In the genomic region with DNA sequence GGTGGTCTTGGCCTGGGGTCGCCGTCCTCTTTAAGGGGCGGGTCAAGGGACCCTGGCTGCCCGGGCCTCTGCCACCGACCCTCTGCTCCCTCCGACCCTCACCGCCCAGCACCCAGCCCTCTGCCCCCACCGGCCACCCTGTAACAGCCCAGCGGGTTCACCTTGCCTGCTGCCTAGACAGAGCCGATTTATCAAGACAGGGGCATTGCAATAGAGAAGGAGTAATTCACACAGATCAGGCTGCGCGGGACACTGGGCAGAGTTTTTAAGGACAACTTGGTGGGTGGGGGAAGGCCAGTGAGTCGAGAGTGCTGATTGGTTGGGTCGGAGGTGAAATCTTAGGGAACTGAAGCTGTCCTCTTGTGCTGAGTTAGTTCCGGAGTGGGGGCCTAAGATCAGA, we compare ENCODE assay signal across 9 cellular contexts. TPM values are rescaled to one million over a fixed set of nuclear protein-coding genes. Genes with fewer than 3 reads are reported as not detected.
A peak's percentile ranks its signal among the peaks of the same experiment; 100 is the strongest.
DNase-seq lines count a peak whose midpoint lies in the region; ATAC-seq and TF ChIP-seq lines count a peak whose summit lies in the region.
"Had no signal": no experiment of that assay in that cellular context is flagged by ENCODE, and none has a peak within 500 bp of the region (broad histone marks: within the 10 kb centered on the region; RNA-seq: fewer than 3 reads in every experiment).

No MANE protein-coding gene starts in this region.

- no peaks in the 10 kb centered on the region for H4K20me1 ChIP-seq in KMS-11 (ENCODE audit: insufficient read depth)
- no peaks in the 10 kb centered on the region for H4K20me1 ChIP-seq in mammary epithelial cell (ENCODE audit: insufficient read depth, low read length)

- TF ChIP-seq CTCF in KMS-11 (conservative IDR thresholded peaks at IDR 0.05; ENCODE audit: low read depth, low read length) (no peak), mammary epithelial cell (conservative IDR thresholded peaks at IDR 0.05 in 1 of 2, IDR thresholded peaks at IDR 0.05 in 1 of 2; ENCODE audit: extremely low read depth in 1 of 2, insufficient read depth in 1 of 2, low read depth in 1 of 2, low read length in 2 of 2) (no peak), neural crest cell (conservative IDR thresholded peaks at IDR 0.05) (no peak), colonic mucosa (IDR thresholded peaks at IDR 0.05) (no peak)

- CTCF ChIA-PET in CD8-positive, alpha-beta memory T cell (lab: Charles Lee) = interaction anchor here (1.3 kb wide), 1 partner anchor 24 kb away, joined by 3 read pairs; the partner anchor contains the start of gene NDUFB2
- CTCF ChIA-PET in mammary epithelial cell (lab: Charles Lee; ENCODE audit: low non-redundant PET) = no interaction called here

- H3K4me3 ChIP-seq in CD8-positive, alpha-beta memory T cell (ENCODE audit: low read length) = peak overlapping the region; percentile 32
- no peak overlapping the region for H3K4me3 ChIP-seq in KMS-11 (IDR thresholded peaks at IDR 0.05; ENCODE audit: insufficient read depth, low read depth, low read length)
- H3K4me3 ChIP-seq in mammary epithelial cell (replicated peaks in 1 of 3; ENCODE audit: insufficient read depth in 1 of 3, low read depth in 2 of 3, low read length in 3 of 3) = no peak overlapping the region
- H3K4me3 ChIP-seq in effector memory CD4-positive, alpha-beta T cell (ENCODE audit: insufficient read depth, low read depth, low read length, poor library complexity, severe bottlenecking) = no peak overlapping the region
- H3K4me3 ChIP-seq in colonic mucosa = no peak overlapping the region

- no peaks in the 10 kb centered on the region for H3K36me3 ChIP-seq in CD8-positive, alpha-beta memory T cell (ENCODE audit: insufficient read depth, low read length)
- H3K36me3 ChIP-seq in KMS-11 (ENCODE audit: insufficient read depth) (no peaks in the 10 kb centered on the region), mammary epithelial cell (ENCODE audit: insufficient read depth, low read length) (no peaks in the 10 kb centered on the region), colonic mucosa (no peaks in the 10 kb centered on the region)
- no peaks in the 10 kb centered on the region for H3K36me3 ChIP-seq in effector memory CD4-positive, alpha-beta T cell (ENCODE audit: control insufficient read depth, insufficient read depth, low read length)

- dilution Hi-C loops in mammary epithelial cell (cut with HindIII; ENCODE audit: low sequenced_read_pairs) = no loop called here

- H3K27ac ChIP-seq in CD8-positive, alpha-beta memory T cell (ENCODE audit: low read depth, low read length) = no peak overlapping the region
- H3K27ac ChIP-seq in KMS-11 (peak overlapping the region; percentile 2; the same call in 1 of the 2 replicates), mammary epithelial cell (ENCODE audit: insufficient read depth, low read depth, low read length) (no peak overlapping the region), colonic mucosa (no peak overlapping the region)
- H3K27ac ChIP-seq in effector memory CD4-positive, alpha-beta T cell (ENCODE audit: insufficient read depth, low read length, poor library complexity, severe bottlenecking) = no peak overlapping the region

- H3K9me3 ChIP-seq in CD8-positive, alpha-beta memory T cell (ENCODE audit: low read length) = no peaks in the 10 kb centered on the region
- H3K9me3 ChIP-seq in mammary epithelial cell (replicated peaks; ENCODE audit: insufficient read depth, low read length) (no peaks in the 10 kb centered on the region), colonic mucosa (no peaks in the 10 kb centered on the region)
- H3K9me3 ChIP-seq in effector memory CD4-positive, alpha-beta T cell (ENCODE audit: control insufficient read depth, low read length) = no peaks in the 10 kb centered on the region

- H3K9ac ChIP-seq in KMS-11 = peak overlapping the region; percentile 11; the same call in 1 of the 2 replicates
- no peak overlapping the region for H3K9ac ChIP-seq in mammary epithelial cell (ENCODE audit: insufficient read depth, low read length)
- peak overlapping the region in 1 of 2 donors; percentile 40 for H3K9ac ChIP-seq in colonic mucosa (ENCODE audit: low read depth in 2 of 2, low read length in 2 of 2)

- H3K4me2 ChIP-seq in KMS-11 = peak overlapping the region; percentile 62
- peak overlapping the region; percentile 65 for H3K4me2 ChIP-seq in mammary epithelial cell (ENCODE audit: insufficient read depth, low read depth, low read length)

- peak overlapping the region; percentile 77 for H2AFZ ChIP-seq in KMS-11 (ENCODE audit: low read depth)
- H2AFZ ChIP-seq in mammary epithelial cell (ENCODE audit: low read depth, low read length) = no peak overlapping the region

- peak overlapping the region in 6 of 8 donors; percentile 62 to 88 (median 84) for H3K27ac Mint-ChIP-seq in CD8-positive, alpha-beta memory T cell
- no peak overlapping the region for H3K27ac Mint-ChIP-seq in neural crest cell (ENCODE audit: unreplicated experiment)

- H3K27me3 ChIP-seq in CD8-positive, alpha-beta memory T cell (ENCODE audit: insufficient read depth, low read length, poor library complexity, severe bottlenecking) = no peaks in the 10 kb centered on the region
- H3K27me3 ChIP-seq in KMS-11 (ENCODE audit: insufficient read depth, low read depth) = no peaks in the 10 kb centered on the region
- no peaks in the 10 kb centered on the region for H3K27me3 ChIP-seq in mammary epithelial cell (ENCODE audit: insufficient read depth, low read length)
- no peaks in the 10 kb centered on the region for H3K27me3 ChIP-seq in effector memory CD4-positive, alpha-beta T cell (replicated peaks; ENCODE audit: control insufficient read depth, insufficient read depth, low read length, poor library complexity, severe bottlenecking)
- no peaks in the 10 kb centered on the region for H3K27me3 ChIP-seq in colonic mucosa

- BruUV-seq in mammary epithelial cell (replicated peaks; lab: Mats Ljungman, UMichigan) = no TSS peak

- POLR2A ChIA-PET in CD8-positive, alpha-beta memory T cell (lab: Charles Lee) = no interaction called here

- DNase-seq in CD8-positive, alpha-beta memory T cell = no peak
- DNase-seq in mammary epithelial cell = no peak
- no peak for DNase-seq in neural crest cell (ENCODE audit: low read depth, low spot score)
- no peak for DNase-seq in effector memory CD4-positive, alpha-beta T cell
- no peak for DNase-seq in colonic mucosa
- no peak for DNase-seq in NCI-H1417 treated with DMSO at 0.1 percent for 48 hours (lab: John Stamatoyannopoulos, UW)

- in situ Hi-C loops in mammary epithelial cell (cut with MboI; ENCODE audit: low sequenced_read_pairs in 2 of 2) = loop anchor here in 1 of 2 donors (10.0 kb wide), 1 partner anchor 343 kb away; the partner anchor contains the start of gene MRPS33

- H3K4me1 Mint-ChIP-seq in CD8-positive, alpha-beta memory T cell = peaks cover 24 to 36% (median 29%) of the 10 kb centered on the region in 3 donors
- peaks cover 31% of the 10 kb centered on the region for H3K4me1 Mint-ChIP-seq in neural crest cell

- no peak for ATAC-seq in GM21576 (IDR thresholded peaks at IDR 0.05; ENCODE audit: unreplicated experiment)

- peaks cover 0 to 9% (median 0%) of the 10 kb centered on the region in 3 donors for H3K36me3 Mint-ChIP-seq in CD8-positive, alpha-beta memory T cell
- H3K36me3 Mint-ChIP-seq in neural crest cell (ENCODE audit: low read depth) = no peaks in the 10 kb centered on the region

- H3K9me3 Mint-ChIP-seq in CD8-positive, alpha-beta memory T cell = no peaks in the 10 kb centered on the region
- H3K9me3 Mint-ChIP-seq in neural crest cell = no peaks in the 10 kb centered on the region

- intact Hi-C loops in mammary epithelial cell (cut with micrococcal nuclease) (loop anchor here (5.0 kb wide), 1 partner anchor 860 kb away; no protein-coding TSS in a partner anchor), colonic mucosa (cut with DNase I) (loop anchor here (10.0 kb wide), 1 partner anchor 313 kb away; no protein-coding TSS in a partner anchor)

- peaks cover 0 to 2% of the 10 kb centered on the region in 2 donors for H3K27me3 Mint-ChIP-seq in CD8-positive, alpha-beta memory T cell
- H3K27me3 Mint-ChIP-seq in neural crest cell (ENCODE audit: low read depth) = peaks cover 3% of the 10 kb centered on the region

- peaks cover 32% of the 10 kb centered on the region for H3K4me1 ChIP-seq in CD8-positive, alpha-beta memory T cell (ENCODE audit: insufficient read depth, low read length)
- peaks cover 28% of the 10 kb centered on the region for H3K4me1 ChIP-seq in KMS-11 (ENCODE audit: low read depth, poor library complexity, severe bottlenecking)
- peaks cover 26% of the 10 kb centered on the region for H3K4me1 ChIP-seq in mammary epithelial cell (ENCODE audit: insufficient read depth, low read length)
- peaks cover 8% of the 10 kb centered on the region for H3K4me1 ChIP-seq in effector memory CD4-positive, alpha-beta T cell (ENCODE audit: control insufficient read depth, insufficient read depth, low read length, poor library complexity, severe bottlenecking)
- peaks cover 20% of the 10 kb centered on the region for H3K4me1 ChIP-seq in colonic mucosa

- 71% methylated on average over 13 of the region's 15 CpGs for whole genome bisulfite sequencing in mammary epithelial cell (ENCODE audit: low coverage, missing lambda C conversion rate)

- H3K79me2 ChIP-seq in KMS-11 (ENCODE audit: insufficient read depth, low read depth) (no peaks in the 10 kb centered on the region), mammary epithelial cell (ENCODE audit: insufficient read depth, low read length) (no peaks in the 10 kb centered on the region)

- H3K4me3 Mint-ChIP-seq in CD8-positive, alpha-beta memory T cell = peak overlapping the region; percentile 78 to 91 (median 83)
- H3K4me3 Mint-ChIP-seq in neural crest cell = peak overlapping the region; percentile 77

RNA-seq across cellular contexts. Expression of gene ADCK2, which starts 0.8 kb away (rescaled TPM):
- 10 to 100 TPM; 34.2 to 34.5 TPM for total RNA-seq in CD8-positive, alpha-beta memory T cell
- polyA plus RNA-seq in CD8-positive, alpha-beta memory T cell = 32.5 TPM
- total RNA-seq in mammary epithelial cell = 10 to 100 TPM; 21.8 to 22.4 TPM
- polyA plus RNA-seq in mammary epithelial cell = 14.4 TPM
- 17.4 TPM for polyA minus RNA-seq in mammary epithelial cell
- 14.2 and 14.9 TPM in 2 replicates for total RNA-seq in neural crest cell
- 10 to 100 TPM; 25.4 to 40.6 TPM for total RNA-seq in colonic mucosa

RNA-seq across cellular contexts. Expression of gene NDUFB2, which starts 24.5 kb away (rescaled TPM):
- total RNA-seq in CD8-positive, alpha-beta memory T cell = 100 to 1,000 TPM; 209 to 231 TPM
- polyA plus RNA-seq in CD8-positive, alpha-beta memory T cell = 464 TPM
- total RNA-seq in mammary epithelial cell (100 to 1,000 TPM in 1 of 2 donors, 10 to 100 TPM in 1; 77.0 to 195 TPM), neural crest cell (190 and 195 TPM in 2 replicates), colonic mucosa (100 to 1,000 TPM; 281 to 309 TPM)
- 434 TPM for polyA plus RNA-seq in mammary epithelial cell
- 78.7 TPM for polyA minus RNA-seq in mammary epithelial cell

RNA-seq across cellular contexts. Expression of gene DENND2A, which starts 31.4 kb away (rescaled TPM):
- total RNA-seq in CD8-positive, alpha-beta memory T cell = not detected
- not detected for polyA plus RNA-seq in CD8-positive, alpha-beta memory T cell
- total RNA-seq in mammary epithelial cell = 1 to 10 TPM in 1 of 2 donors, under 1 TPM in 1; 0.17 to 1.6 TPM
- 0.25 TPM for polyA plus RNA-seq in mammary epithelial cell
- not detected for polyA minus RNA-seq in mammary epithelial cell
- 29.8 and 33.7 TPM in 2 replicates for total RNA-seq in neural crest cell
- 1 to 10 TPM; 7.4 to 9.2 TPM for total RNA-seq in colonic mucosa
- total RNA-seq: activated CD8-positive, alpha-beta memory T cell treated with anti-CD3 and anti-CD28 coated beads for 36 hours had no signal
